8 cellular contexts compared by ENCODE assay signal in the genomic region with DNA sequence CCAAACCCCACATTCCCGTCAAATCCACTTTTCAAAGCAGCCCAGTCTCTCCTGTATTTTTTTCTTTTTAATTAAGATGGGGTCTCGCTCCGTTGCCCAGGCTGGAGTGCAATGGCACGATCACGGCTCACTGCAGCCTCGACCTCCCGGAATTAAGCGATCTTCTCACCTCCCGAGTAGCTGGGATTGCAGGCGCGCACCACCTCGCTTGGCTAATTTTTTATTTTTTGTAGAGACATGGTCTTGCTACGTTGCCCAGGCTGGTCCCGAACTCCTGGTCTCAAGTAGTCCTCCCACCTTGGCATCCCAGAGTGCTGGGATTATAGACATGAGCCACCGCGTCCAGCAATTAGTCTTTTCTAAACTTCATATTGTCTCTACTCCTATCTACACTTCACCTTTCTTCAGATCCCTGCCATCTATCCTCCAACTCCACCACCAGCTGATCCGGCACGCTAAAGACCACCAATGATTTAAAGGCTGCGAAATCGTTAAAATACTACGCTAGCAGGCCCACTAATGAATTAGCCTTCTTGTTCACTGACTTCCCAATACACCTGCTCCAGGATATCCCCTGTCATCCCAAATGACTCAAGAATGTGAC. TPM values are rescaled to one million over a fixed set of nuclear protein-coding genes. Genes with fewer than 3 reads are reported as not detected.
DNase-seq lines count a peak whose midpoint lies in the region; ATAC-seq and TF ChIP-seq lines count a peak whose summit lies in the region.

No MANE protein-coding gene starts in this region.

- no peaks in the 10 kb centered on the region for H3K9me3 Mint-ChIP-seq in activated T-cell treated with anti-CD3 and anti-CD28 coated beads, Interleukin-2, amount 50 U/mL, for 24 hours
- H3K9me3 Mint-ChIP-seq in MCF 10A (ENCODE audit: unreplicated experiment) (no peaks in the 10 kb centered on the region), type B pancreatic cell (no peaks in the 10 kb centered on the region)

- H3K27ac Mint-ChIP-seq in activated T-cell treated with anti-CD3 and anti-CD28 coated beads, Interleukin-2, amount 50 U/mL, for 24 hours: peak overlapping the region; percentile 94
- H3K27ac Mint-ChIP-seq in MCF 10A (ENCODE audit: low read depth, unreplicated experiment) (peak overlapping the region; percentile 82), type B pancreatic cell (peak overlapping the region; percentile 91)

- BruUV-seq in MCF 10A (replicated peaks; lab: Mats Ljungman, UMichigan): TSS peak; percentile 84

- no peak for DNase-seq in activated T-cell treated with anti-CD3 and anti-CD28 coated beads, Interleukin-2, amount 50 U/mL, for 24 hours
- no peak for DNase-seq in activated T-cell treated with anti-CD3 and anti-CD28 coated beads for 4 hours
- DNase-seq in MCF 10A (ENCODE audit: unreplicated experiment): no peak
- peak; percentile 9 for DNase-seq in medulla oblongata (ENCODE audit: extremely low spot score)
- no peak for DNase-seq in type B pancreatic cell (ENCODE audit: extremely low spot score, unreplicated experiment)
- DNase-seq in NCI-H146 (lab: John Stamatoyannopoulos, UW): no peak

- CTCF ChIA-PET in MCF 10A (lab: Yijun Ruan, JAX): interaction anchor here (1.2 kb wide), 1 partner anchor 9 kb away, joined by 5 read pairs; no protein-coding TSS in a partner anchor

- H3K4me3 Mint-ChIP-seq in activated T-cell treated with anti-CD3 and anti-CD28 coated beads, Interleukin-2, amount 50 U/mL, for 24 hours: peak overlapping the region; percentile 91
- H3K4me3 Mint-ChIP-seq in MCF 10A (ENCODE audit: unreplicated experiment) (peak overlapping the region; percentile 85), type B pancreatic cell (peak overlapping the region; percentile 96)

- no peaks in the 10 kb centered on the region for H3K27me3 Mint-ChIP-seq in activated T-cell treated with anti-CD3 and anti-CD28 coated beads, Interleukin-2, amount 50 U/mL, for 24 hours
- no peaks in the 10 kb centered on the region for H3K27me3 Mint-ChIP-seq in MCF 10A (ENCODE audit: insufficient read depth, unreplicated experiment)
- H3K27me3 Mint-ChIP-seq in type B pancreatic cell: no peaks in the 10 kb centered on the region

- POLR2A ChIA-PET in MCF 10A (lab: Yijun Ruan, JAX): interaction anchor here (0.6 to 2.2 kb wide), 7 partner anchors 14 to 498 kb away, joined by 3 to 9 read pairs (median 3); a partner anchor contains a TSS

- TF ChIP-seq CTCF in MCF 10A (IDR thresholded peaks at IDR 0.05; ENCODE audit: unreplicated experiment) (no peak), type B pancreatic cell (conservative IDR thresholded peaks at IDR 0.05) (no peak)

- H3K4me1 Mint-ChIP-seq in activated T-cell treated with anti-CD3 and anti-CD28 coated beads, Interleukin-2, amount 50 U/mL, for 24 hours (ENCODE audit: low read depth): peaks cover 40% of the 10 kb centered on the region
- peaks cover 19% of the 10 kb centered on the region for H3K4me1 Mint-ChIP-seq in MCF 10A (ENCODE audit: insufficient read depth, unreplicated experiment)
- peaks cover 23% of the 10 kb centered on the region for H3K4me1 Mint-ChIP-seq in type B pancreatic cell (ENCODE audit: unreplicated experiment)

- ATAC-seq in HG02840 (IDR thresholded peaks at IDR 0.05; ENCODE audit: low FRiP score, unreplicated experiment) (no peak), HG02885 (IDR thresholded peaks at IDR 0.05; ENCODE audit: poor library complexity, unreplicated experiment) (no peak)

- peaks cover 83% of the 10 kb centered on the region for H3K36me3 Mint-ChIP-seq in activated T-cell treated with anti-CD3 and anti-CD28 coated beads, Interleukin-2, amount 50 U/mL, for 24 hours (ENCODE audit: low read depth)
- H3K36me3 Mint-ChIP-seq in MCF 10A (ENCODE audit: insufficient read depth, unreplicated experiment) (peaks cover 46% of the 10 kb centered on the region), type B pancreatic cell (peaks cover 17% of the 10 kb centered on the region)

- intact Hi-C loops in MCF 10A (cut with micrococcal nuclease): no loop called here

RNA-seq across cellular contexts. Expression of a gene that starts 0.5 kb away (rescaled TPM):
- 17.2 and 18.2 TPM in 2 replicates for total RNA-seq in MCF 10A (2022)
- 18.5 and 20.1 TPM in 2 replicates for total RNA-seq in type B pancreatic cell (ENCODE audit: low replicate concordance)

RNA-seq across cellular contexts. Expression of a gene that starts 37.5 kb away (rescaled TPM):
- total RNA-seq in MCF 10A (2022): 21.7 and 24.4 TPM in 2 replicates
- total RNA-seq in type B pancreatic cell (ENCODE audit: low replicate concordance): 18.4 and 25.1 TPM in 2 replicates

RNA-seq across cellular contexts. Expression of a gene that starts 44.1 kb away (rescaled TPM):
- total RNA-seq in MCF 10A (2022): 38.0 and 42.9 TPM in 2 replicates
- 28.6 and 37.1 TPM in 2 replicates for total RNA-seq in type B pancreatic cell (ENCODE audit: low replicate concordance)

RNA-seq across cellular contexts. Expression of a gene that starts 56.6 kb away (rescaled TPM):
- total RNA-seq in MCF 10A (2022) (86.7 and 98.4 TPM in 2 replicates), type B pancreatic cell (ENCODE audit: low replicate concordance) (39.5 and 59.3 TPM in 2 replicates)
